14 cellular contexts compared by ENCODE assay signal in genomic region chr15:100125627-100126231, GRCh38.
A peak's percentile ranks its signal among the peaks of the same experiment; 100 is the strongest.
DNase-seq lines count a peak whose midpoint lies in the region; ATAC-seq and TF ChIP-seq lines count a peak whose summit lies in the region.
"Had no signal": no experiment of that assay in that cellular context is flagged by ENCODE, and none has a peak within 500 bp of the region (broad histone marks: within the 10 kb centered on the region; RNA-seq: fewer than 3 reads in every experiment).

No MANE protein-coding gene starts in this region.

- no peak for TF ChIP-seq CTCF in fibroblast of mammary gland (conservative IDR thresholded peaks at IDR 0.05; ENCODE audit: control insufficient read depth, insufficient read depth, low read depth, low read length)
- TF ChIP-seq CTCF in stomach (IDR thresholded peaks at IDR 0.05), result no peak

- TF ChIP-seq EP300 in stomach (IDR thresholded peaks at IDR 0.05), result peak; percentile 77

- ATAC-seq in HG02840 (IDR thresholded peaks at IDR 0.05; ENCODE audit: low FRiP score, unreplicated experiment), result no peak
- ATAC-seq: stimulated activated memory B cell treated with anti-CD40 and anti-IgM and Interleukin-4, amounts not matched to agents 10 μg/mL and 1 μg/mL and 100 μg/mL, for 72 hours had no signal

- DNase-seq in amygdala (lab: John Stamatoyannopoulos, UW) (peak in 30 of 56 donors; percentile 14 to 83 (median 48)), fibroblast of mammary gland (ENCODE audit: low read depth) (peak; percentile 19), medulla oblongata (ENCODE audit: extremely low spot score) (peak; percentile 61), stomach (no peak), epidermal melanocyte (ENCODE audit: insufficient read length, low spot score) (no peak), NCI-H446 (lab: John Stamatoyannopoulos, UW) (no peak)
- DNase-seq in activated naive CD8-positive, alpha-beta T cell treated with anti-CD3 and anti-CD28 coated beads for 36 hours, result no peak
- DNase-seq: activated CD4-positive, alpha-beta T cell treated with anti-CD3 and anti-CD28 coated beads, Interleukin-2, amount 50 U/mL, for 4 hours; amniotic stem cell; GM23248; naive B cell; NCI-H2171 had no signal

- H3K4me1 ChIP-seq in stomach, result peaks cover 0 to 15% (median 6%) of the 10 kb centered on the region in 4 donors

- no peaks in the 10 kb centered on the region for H3K4me1 Mint-ChIP-seq in activated naive CD8-positive, alpha-beta T cell treated with anti-CD3 and anti-CD28 coated beads for 36 hours
- H3K4me1 Mint-ChIP-seq: naive B cell; stimulated activated memory B cell treated with anti-CD40 and anti-IgM and Interleukin-4, amounts not matched to agents 10 μg/mL and 1 μg/mL and 100 μg/mL, for 72 hours had no signal

- peak overlapping the region in 3 of 5 donors; percentile 15 to 71 (median 23) for H3K27ac ChIP-seq in stomach
- H3K27ac ChIP-seq: GM23248 had no signal

- H3K4me3 ChIP-seq in fibroblast of mammary gland (ENCODE audit: control insufficient read depth, low read depth, low read length) (no peak overlapping the region), stomach (no peak overlapping the region)
- H3K4me3 ChIP-seq: GM23248 had no signal

- H3K27me3 ChIP-seq in stomach, result no peaks in the 10 kb centered on the region

- WGBS in stomach, 5 donors, result 61 to 79% (median 62%) methylated on average over 15 of the region's 15 CpGs

- no peak overlapping the region for H3K4me3 Mint-ChIP-seq in activated naive CD8-positive, alpha-beta T cell treated with anti-CD3 and anti-CD28 coated beads for 36 hours
- H3K4me3 Mint-ChIP-seq: naive B cell; stimulated activated memory B cell treated with anti-CD40 and anti-IgM and Interleukin-4, amounts not matched to agents 10 μg/mL and 1 μg/mL and 100 μg/mL, for 72 hours had no signal

- no peak overlapping the region for H3K27ac Mint-ChIP-seq in activated naive CD8-positive, alpha-beta T cell treated with anti-CD3 and anti-CD28 coated beads for 36 hours
- H3K27ac Mint-ChIP-seq: naive B cell; stimulated activated memory B cell treated with anti-CD40 and anti-IgM and Interleukin-4, amounts not matched to agents 10 μg/mL and 1 μg/mL and 100 μg/mL, for 72 hours had no signal

- intact Hi-C loops in stomach (cut with DNase I; ENCODE audit: low total_unique reads), result no loop called here

- peaks cover 12% of the 10 kb centered on the region for H3K9me3 Mint-ChIP-seq in activated naive CD8-positive, alpha-beta T cell treated with anti-CD3 and anti-CD28 coated beads for 36 hours

- no peaks in the 10 kb centered on the region for H3K27me3 Mint-ChIP-seq in activated naive CD8-positive, alpha-beta T cell treated with anti-CD3 and anti-CD28 coated beads for 36 hours

- peaks cover 11 to 24% (median 16%) of the 10 kb centered on the region in 4 donors for H3K9me3 ChIP-seq in stomach

- H3K36me3 ChIP-seq in stomach, result peaks cover 0 to 11% (median 0%) of the 10 kb centered on the region in 4 donors

- TF ChIP-seq POLR2A in stomach (IDR thresholded peaks at IDR 0.05), result no peak

- H3K36me3 Mint-ChIP-seq in activated naive CD8-positive, alpha-beta T cell treated with anti-CD3 and anti-CD28 coated beads for 36 hours, result peaks cover 20% of the 10 kb centered on the region
- H3K36me3 Mint-ChIP-seq: stimulated activated memory B cell treated with anti-CD40 and anti-IgM and Interleukin-4, amounts not matched to agents 10 μg/mL and 1 μg/mL and 100 μg/mL, for 72 hours had no signal

Comparison
In these comparisons a context has a peak if more than half of its experiments do, and no peak if none do; other contexts are left out.
1. DNase-seq: peak in amygdala (30 of 56), fibroblast of mammary gland (single experiment) and medulla oblongata (single experiment); none in stomach (single experiment), epidermal melanocyte (single experiment), NCI-H446 (0 of 2) and activated naive CD8-positive, alpha-beta T cell treated with anti-CD3 and anti-CD28 coated beads for 36 hours (single experiment).